8 cellular contexts compared by ENCODE assay signal in the genomic region with DNA sequence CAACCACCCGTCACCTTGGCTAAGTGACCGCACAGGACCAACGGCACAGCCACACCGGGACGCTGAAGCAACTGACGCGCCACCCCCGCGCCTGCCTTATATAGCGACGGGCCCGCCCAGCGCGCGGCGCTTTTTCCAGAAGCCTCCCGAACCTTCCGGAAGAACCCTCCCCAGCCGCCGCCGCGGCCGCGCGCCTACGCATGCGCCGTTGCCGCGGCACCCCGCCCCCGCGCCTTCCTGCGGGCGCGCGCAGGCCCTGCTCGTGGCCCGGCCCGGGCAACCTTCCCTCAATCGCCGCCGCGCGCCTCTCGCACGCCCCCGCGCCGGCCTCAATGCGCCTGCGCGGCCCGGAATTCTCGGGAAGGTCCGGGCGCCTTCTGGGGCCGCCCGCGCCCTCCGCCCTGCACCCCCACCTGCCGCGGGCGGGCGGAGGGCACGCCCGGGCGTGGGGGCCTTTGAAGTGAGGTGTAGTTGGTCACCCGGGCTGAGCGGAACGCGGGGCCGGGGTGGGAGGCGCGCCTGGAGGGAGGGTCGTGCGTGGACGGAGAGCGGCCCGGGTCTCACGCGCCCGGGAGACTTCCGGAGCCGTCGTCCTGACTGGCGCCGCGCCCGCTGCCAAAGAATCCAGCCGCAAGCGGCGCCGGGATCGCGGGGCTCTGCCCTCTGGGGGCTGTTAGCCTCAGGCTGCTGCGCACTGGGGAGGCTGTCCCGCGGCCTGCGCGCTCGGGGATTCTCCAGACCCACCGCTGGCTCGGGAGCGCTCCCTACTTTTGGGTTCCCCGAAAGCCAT. TPM values are rescaled to one million over a fixed set of nuclear protein-coding genes. Genes with fewer than 3 reads are reported as not detected.
A peak's percentile ranks its signal among the peaks of the same experiment; 100 is the strongest.
DNase-seq lines count a peak whose midpoint lies in the region; ATAC-seq and TF ChIP-seq lines count a peak whose summit lies in the region.

A gene (minus strand): TSS at position 73 of the 790 bp plus-strand sequence. CDS start 666 bp downstream, outside the sequence.

- H3K4me3 Mint-ChIP-seq in activated T-helper 1 cell treated with anti-CD3 and anti-CD28 coated beads, Interleukin-12 subunit alpha, Interleukin-12 subunit beta, Interleukin-2, Interleukin-4 antibody, amounts not matched to agents 30 ng/mL and 10 ng/mL and 1 ng/mL, durations not matched to agents 14 hours and 24 hours and 36 hours, result peak within 1 kb of the TSS; percentile 99
- H3K4me3 Mint-ChIP-seq in naive thymus-derived CD8-positive, alpha-beta T cell, result peak within 1 kb of the TSS; percentile 90 to 98 (median 97)
- peak within 1 kb of the TSS; percentile 91 to 92 for H3K4me3 Mint-ChIP-seq in stimulated activated naive B cell treated with anti-CD40 and anti-IgM and Interleukin-4, amounts not matched to agents 10 μg/mL and 1 μg/mL and 100 μg/mL, for 72 hours

- H3K27ac ChIP-seq in DOHH2 (ENCODE audit: low read depth, low read length), result peak within 1 kb of the TSS; percentile 77
- peak within 1 kb of the TSS; percentile 91 for H3K27ac ChIP-seq in GM23248

- no peaks in the 10 kb centered on the region for H3K27me3 Mint-ChIP-seq in activated T-helper 1 cell treated with anti-CD3 and anti-CD28 coated beads, Interleukin-12 subunit alpha, Interleukin-12 subunit beta, Interleukin-2, Interleukin-4 antibody, amounts not matched to agents 30 ng/mL and 10 ng/mL and 1 ng/mL, durations not matched to agents 14 hours and 24 hours and 36 hours (ENCODE audit: insufficient read depth)
- no peaks in the 10 kb centered on the region for H3K27me3 Mint-ChIP-seq in naive thymus-derived CD8-positive, alpha-beta T cell
- H3K27me3 Mint-ChIP-seq in stimulated activated naive B cell treated with anti-CD40 and anti-IgM and Interleukin-4, amounts not matched to agents 10 μg/mL and 1 μg/mL and 100 μg/mL, for 72 hours, result no peaks in the 10 kb centered on the region

- H3K4me3 ChIP-seq in DOHH2 (ENCODE audit: low read length) (peak within 1 kb of the TSS; percentile 75), GM23248 (peak within 1 kb of the TSS; percentile 98)

- H3K9me2 ChIP-seq in DOHH2 (replicated peaks; ENCODE audit: control insufficient read depth, low read length) (no peaks in the 10 kb centered on the region), GM23248 (ENCODE audit: insufficient read depth) (no peaks in the 10 kb centered on the region)

- H3K4me1 ChIP-seq in DOHH2 (ENCODE audit: control insufficient read depth, low read length) (peaks cover 56% of the 10 kb centered on the region), GM23248 (ENCODE audit: insufficient read depth) (peaks cover 34% of the 10 kb centered on the region)

- H3K27ac Mint-ChIP-seq in activated T-helper 1 cell treated with anti-CD3 and anti-CD28 coated beads, Interleukin-12 subunit alpha, Interleukin-12 subunit beta, Interleukin-2, Interleukin-4 antibody, amounts not matched to agents 30 ng/mL and 10 ng/mL and 1 ng/mL, durations not matched to agents 14 hours and 24 hours and 36 hours, result peak within 1 kb of the TSS; percentile 97
- H3K27ac Mint-ChIP-seq in naive thymus-derived CD8-positive, alpha-beta T cell, result peak within 1 kb of the TSS; percentile 92 to 100 (median 98)
- peak within 1 kb of the TSS; percentile 99 for H3K27ac Mint-ChIP-seq in stimulated activated naive B cell treated with anti-CD40 and anti-IgM and Interleukin-4, amounts not matched to agents 10 μg/mL and 1 μg/mL and 100 μg/mL, for 72 hours

- H3K36me3 Mint-ChIP-seq in activated T-helper 1 cell treated with anti-CD3 and anti-CD28 coated beads, Interleukin-12 subunit alpha, Interleukin-12 subunit beta, Interleukin-2, Interleukin-4 antibody, amounts not matched to agents 30 ng/mL and 10 ng/mL and 1 ng/mL, durations not matched to agents 14 hours and 24 hours and 36 hours (ENCODE audit: low read depth), result peaks cover 43% of the 10 kb centered on the region
- H3K36me3 Mint-ChIP-seq in naive thymus-derived CD8-positive, alpha-beta T cell, result peaks cover 18 to 42% (median 31%) of the 10 kb centered on the region in 3 donors
- H3K36me3 Mint-ChIP-seq in stimulated activated naive B cell treated with anti-CD40 and anti-IgM and Interleukin-4, amounts not matched to agents 10 μg/mL and 1 μg/mL and 100 μg/mL, for 72 hours, result peaks cover 36 to 55% of the 10 kb centered on the region in 2 donors

- H3K9me3 Mint-ChIP-seq in activated T-helper 1 cell treated with anti-CD3 and anti-CD28 coated beads, Interleukin-12 subunit alpha, Interleukin-12 subunit beta, Interleukin-2, Interleukin-4 antibody, amounts not matched to agents 30 ng/mL and 10 ng/mL and 1 ng/mL, durations not matched to agents 14 hours and 24 hours and 36 hours, result no peaks in the 10 kb centered on the region
- no peaks in the 10 kb centered on the region for H3K9me3 Mint-ChIP-seq in naive thymus-derived CD8-positive, alpha-beta T cell
- no peaks in the 10 kb centered on the region for H3K9me3 Mint-ChIP-seq in stimulated activated naive B cell treated with anti-CD40 and anti-IgM and Interleukin-4, amounts not matched to agents 10 μg/mL and 1 μg/mL and 100 μg/mL, for 72 hours

- DNase-seq in GM23248, result peak; percentile 97
- peak; percentile 90 for DNase-seq in LHCN-M2 (ENCODE audit: low read depth)
- peak; percentile 86 for DNase-seq in RPMI7951 (ENCODE audit: low read depth)
- DNase-seq in activated T-helper 1 cell treated with anti-CD3 and anti-CD28 coated beads, Interleukin-12 subunit alpha, Interleukin-12 subunit beta, Interleukin-2, Interleukin-4 antibody, amounts not matched to agents 30 ng/mL and 10 ng/mL and 1 ng/mL, durations not matched to agents 14 hours and 24 hours and 36 hours (ENCODE audit: low spot score), result peak; percentile 94
- DNase-seq in fibroblast of gingiva (ENCODE audit: low read depth), result peak; percentile 92
- peak; percentile 89 to 97 (median 94) for DNase-seq in naive thymus-derived CD8-positive, alpha-beta T cell
- peak; percentile 93 for DNase-seq in stimulated activated naive B cell treated with anti-CD40 and anti-IgM and Interleukin-4, amounts not matched to agents 10 μg/mL and 1 μg/mL and 100 μg/mL, for 72 hours

- H3K4me2 ChIP-seq in DOHH2 (ENCODE audit: low read length), result peak within 1 kb of the TSS; percentile 87
- peak within 1 kb of the TSS; percentile 90 for H3K4me2 ChIP-seq in GM23248 (ENCODE audit: unreplicated experiment)

- peak within 1 kb of the TSS; percentile 92 for H3K9ac ChIP-seq in GM23248

- intact Hi-C loops in activated T-helper 1 cell treated with anti-CD3 and anti-CD28 coated beads, Interleukin-12 subunit alpha, Interleukin-12 subunit beta, Interleukin-2, Interleukin-4 antibody, amounts not matched to agents 30 ng/mL and 10 ng/mL and 1 ng/mL, durations not matched to agents 14 hours and 24 hours and 36 hours (cut with micrococcal nuclease), result loop anchor here (1.0 to 5.0 kb wide), 12 partner anchors 8 to 1246 kb away; a partner anchor contains a TSS

- no peaks in the 10 kb centered on the region for H3K9me3 ChIP-seq in DOHH2 (ENCODE audit: control insufficient read depth, insufficient read depth, low read length)
- no peaks in the 10 kb centered on the region for H3K9me3 ChIP-seq in GM23248 (ENCODE audit: low read depth)

- H3K79me2 ChIP-seq in DOHH2 (ENCODE audit: control insufficient read depth, low read length) (peaks cover 54% of the 10 kb centered on the region), GM23248 (ENCODE audit: insufficient read depth) (peaks cover 42% of the 10 kb centered on the region)

- H3F3A ChIP-seq in DOHH2 (ENCODE audit: control insufficient read depth, insufficient read depth) (peaks cover 45% of the 10 kb centered on the region), GM23248 (ENCODE audit: insufficient read depth) (peaks cover 40% of the 10 kb centered on the region)

- ATAC-seq in naive thymus-derived CD8-positive, alpha-beta T cell, result peak; percentile 66 to 79
- peak; percentile 73 to 80 for ATAC-seq in stimulated activated naive B cell treated with anti-CD40 and anti-IgM and Interleukin-4, amounts not matched to agents 10 μg/mL and 1 μg/mL and 100 μg/mL, for 72 hours (replicated peaks)

- POLR2A ChIA-PET in naive thymus-derived CD8-positive, alpha-beta T cell (lab: Charles Lee), result interaction anchor here (0.5 to 1.7 kb wide), 10 partner anchors 8 to 1857 kb away, joined by 3 to 12 read pairs (median 5); a partner anchor contains a TSS

- no peak for TF ChIP-seq CTCF in DOHH2 (IDR thresholded peaks at IDR 0.05; ENCODE audit: low read depth, low read length, poor library complexity, severe bottlenecking)

- peaks cover 63% of the 10 kb centered on the region for H3K4me1 Mint-ChIP-seq in activated T-helper 1 cell treated with anti-CD3 and anti-CD28 coated beads, Interleukin-12 subunit alpha, Interleukin-12 subunit beta, Interleukin-2, Interleukin-4 antibody, amounts not matched to agents 30 ng/mL and 10 ng/mL and 1 ng/mL, durations not matched to agents 14 hours and 24 hours and 36 hours (ENCODE audit: low read depth)
- peaks cover 31 to 64% (median 63%) of the 10 kb centered on the region in 4 donors for H3K4me1 Mint-ChIP-seq in naive thymus-derived CD8-positive, alpha-beta T cell
- H3K4me1 Mint-ChIP-seq in stimulated activated naive B cell treated with anti-CD40 and anti-IgM and Interleukin-4, amounts not matched to agents 10 μg/mL and 1 μg/mL and 100 μg/mL, for 72 hours, result peaks cover 34 to 56% of the 10 kb centered on the region in 2 donors

- H3K36me3 ChIP-seq in DOHH2 (ENCODE audit: control insufficient read depth, low read length) (peaks cover 45% of the 10 kb centered on the region), GM23248 (ENCODE audit: low read depth) (peaks cover 39% of the 10 kb centered on the region)

- no peaks in the 10 kb centered on the region for H3K27me3 ChIP-seq in DOHH2 (ENCODE audit: control insufficient read depth, low read length)
- H3K27me3 ChIP-seq in GM23248 (replicated peaks; ENCODE audit: insufficient read depth), result no peaks in the 10 kb centered on the region

- peaks cover 29% of the 10 kb centered on the region for H4K20me1 ChIP-seq in DOHH2 (ENCODE audit: control insufficient read depth, insufficient read depth, low read depth, low read length)
- peaks cover 12% of the 10 kb centered on the region; the same call in 1 of the 2 replicates for H4K20me1 ChIP-seq in GM23248 (ENCODE audit: insufficient read depth)

- peak within 1 kb of the TSS; percentile 81 for H2AFZ ChIP-seq in GM23248

- in situ Hi-C loops in GM23248 (cut with MboI), result no loop called here

- WGBS in GM23248 (ENCODE audit: low coverage in 1 of 2, low lambda C conversion rate in 2 of 2, missing lambda C conversion rate in 2 of 2), 2 experiments, result 1% methylated on average over 74 to 76 of the region's 106 CpGs

RNA-seq across cellular contexts. Expression of the gene that starts here (rescaled TPM):
- 371 and 428 TPM in 2 replicates for total RNA-seq in GM23248 (2014; rRNA removed; shearing (Covaris generic))
- 638 and 655 TPM in 2 replicates for polyA plus RNA-seq in GM23248 (2016; fragmentation: Nextera tagmentation; extraction: Ambion mirVana)
- 816 and 855 TPM in 2 replicates for total RNA-seq in LHCN-M2 (2014; rRNA removed)
- 492 TPM for polyA plus RNA-seq in LHCN-M2 (2012)
- total RNA-seq in RPMI7951 (2014; rRNA removed; shearing (Covaris generic)), result 282 and 315 TPM in 2 replicates
- 993 and 995 TPM in 2 replicates for total RNA-seq in activated T-helper 1 cell treated with anti-CD3 and anti-CD28 coated beads, Interleukin-12 subunit alpha, Interleukin-12 subunit beta, Interleukin-2, Interleukin-4 antibody, amounts not matched to agents 30 ng/mL and 10 ng/mL and 1 ng/mL, durations not matched to agents 14 hours and 24 hours and 36 hours
- 100 to 1,000 TPM; 356 to 373 TPM for total RNA-seq in naive thymus-derived CD8-positive, alpha-beta T cell
- 100 to 1,000 TPM; 401 to 445 (median 427) TPM for polyA plus RNA-seq in naive thymus-derived CD8-positive, alpha-beta T cell

Comparison
In these comparisons a context has a peak if more than half of its experiments do, and no peak if none do; other contexts are left out.
1. Peak in every context shown above with its lines: DNase-seq, ATAC-seq, H3K4me3 ChIP-seq and H3K27ac ChIP-seq.